In genomic region chr13:49669735-49670309, GRCh38 we compare ENCODE assay signal across 8 cellular contexts. TPM values are rescaled to one million over a fixed set of nuclear protein-coding genes. Genes with fewer than 3 reads are reported as not detected.
DNase-seq lines count a peak whose midpoint lies in the region; ATAC-seq, FAIRE-seq and TF ChIP-seq lines count a peak whose summit lies in the region.

No MANE protein-coding gene starts in this region.

- no peaks in the 10 kb centered on the region for H3K36me3 ChIP-seq in KMS-11 (ENCODE audit: insufficient read depth)
- peaks cover 9 to 36% of the 10 kb centered on the region in 2 experiments for H3K36me3 ChIP-seq in HepG2 (replicated peaks in 1 of 2; ENCODE audit: control insufficient read depth in 1 of 2, insufficient read depth in 2 of 2, low read length in 2 of 2)
- H3K36me3 ChIP-seq in upper lobe of left lung, result peaks cover 0 to 21% (median 8%) of the 10 kb centered on the region in 4 donors

- TF ChIP-seq EP300 in HepG2 (IDR thresholded peaks at IDR 0.05; ENCODE audit: low read depth in 2 of 2, low read length in 2 of 2) (no peak), HepG2 (CRISPR knock-in tag; IDR thresholded peaks at IDR 0.05; ENCODE audit: borderline replicate concordance) (no peak), upper lobe of left lung (IDR thresholded peaks at IDR 0.05) (no peak)

- H3K4me3 ChIP-seq in KMS-11 (IDR thresholded peaks at IDR 0.05; ENCODE audit: insufficient read depth, low read depth, low read length) (no peak overlapping the region), HepG2 (replicated peaks in 1 of 3; ENCODE audit: insufficient read depth in 1 of 3, low read depth in 2 of 3, low read length in 3 of 3) (no peak overlapping the region), upper lobe of left lung (no peak overlapping the region)

- POLR2A ChIA-PET in HepG2 (lab: Yijun Ruan, JAX), result interaction anchor here (1.7 to 2.3 kb wide), 2 partner anchors 21 to 123 kb away, joined by 7 to 8 read pairs; partner anchors contain the start of genes EBPL and KPNA3

- H3K27me3 ChIP-seq in KMS-11 (ENCODE audit: insufficient read depth, low read depth) (no peaks in the 10 kb centered on the region), HepG2 (ENCODE audit: control insufficient read depth in 1 of 2, insufficient read depth in 2 of 2, low read length in 2 of 2) (no peaks in the 10 kb centered on the region), upper lobe of left lung (no peaks in the 10 kb centered on the region)

- TF ChIP-seq CTCF in KMS-11 (conservative IDR thresholded peaks at IDR 0.05; ENCODE audit: low read depth, low read length) (peak; percentile 39), HepG2 (CRISPR knock-in tag; IDR thresholded peaks at IDR 0.05) (peak; percentile 81), upper lobe of left lung (IDR thresholded peaks at IDR 0.05) (peak; percentile 40 to 73 (median 58))

- peak; percentile 84 for TF ChIP-seq RAD21 in HepG2 (CRISPR knock-in tag; IDR thresholded peaks at IDR 0.05)

- intact Hi-C loops in HepG2 (cut with micrococcal nuclease; ENCODE audit: unreplicated experiment), result loop anchor here (1.0 to 2.0 kb wide), 3 partner anchors 123 to 178 kb away; partner anchors contain the start of gene KPNA3

- H3K9ac ChIP-seq in KMS-11 (no peak overlapping the region), HepG2 (ENCODE audit: insufficient read depth, low read depth, low read length) (no peak overlapping the region)

- FAIRE-seq in colon (lab: Jason Lieb, UNC), result peak; percentile 45
- peak; percentile 43 for FAIRE-seq in HepG2 (lab: Jason Lieb, UNC)

- CTCF ChIA-PET in HepG2 (lab: Yijun Ruan, JAX; ENCODE audit: low intra/inter-chr PET ratio, low total read pairs), result interaction anchor here (2.1 kb wide), 1 partner anchor 178 kb away, joined by 21 read pairs; no protein-coding TSS in a partner anchor

- H3K9me3 ChIP-seq in HepG2 (ENCODE audit: low read length) (no peaks in the 10 kb centered on the region), upper lobe of left lung (no peaks in the 10 kb centered on the region)

- TF ChIP-seq POLR2A in HepG2 (IDR thresholded peaks at IDR 0.05; ENCODE audit: insufficient read depth in 1 of 2, low read depth in 2 of 2, low read length in 2 of 2) (no peak), upper lobe of left lung (IDR thresholded peaks at IDR 0.05) (no peak)

- H3K27ac ChIP-seq in KMS-11 (no peak overlapping the region), HepG2 (ENCODE audit: extremely low read length, insufficient read depth, low read length) (no peak overlapping the region), upper lobe of left lung (peak overlapping the region in 1 of 4 donors; percentile 36)

- no peak overlapping the region for H2AFZ ChIP-seq in KMS-11 (ENCODE audit: low read depth)
- H2AFZ ChIP-seq in HepG2 (ENCODE audit: low read length), result no peak overlapping the region

- H3K4me1 ChIP-seq in KMS-11 (ENCODE audit: low read depth, poor library complexity, severe bottlenecking), result no peaks in the 10 kb centered on the region
- no peaks in the 10 kb centered on the region for H3K4me1 ChIP-seq in HepG2 (ENCODE audit: insufficient read depth, low read length)
- H3K4me1 ChIP-seq in upper lobe of left lung, result peaks cover 6 to 12% (median 10%) of the 10 kb centered on the region in 4 donors

- peak; percentile 96 for ATAC-seq in HepG2
- ATAC-seq in upper lobe of left lung (ENCODE audit: low FRiP score in 2 of 2), result peak; percentile 81 to 88
- no peak for ATAC-seq in GM21717 (IDR thresholded peaks at IDR 0.05; ENCODE audit: unreplicated experiment)

- H4K20me1 ChIP-seq in KMS-11 (ENCODE audit: insufficient read depth), result no peaks in the 10 kb centered on the region
- peaks cover 9% of the 10 kb centered on the region for H4K20me1 ChIP-seq in HepG2 (ENCODE audit: insufficient read depth, low read length)

- in situ Hi-C loops in HepG2 (cut with HindIII; ENCODE audit: extremely low pct_ligation_motif_present, low pct_unique_long_range_greater_than_20kb), result loop anchor here (10.0 to 25.0 kb wide), 4 partner anchors 175 to 1392 kb away; partner anchors contain the start of gene RNASEH2B

- WGBS in HepG2 (ENCODE audit: low lambda C conversion rate), result 83% methylated on average over 5 of the region's 5 CpGs
- 40 to 41% methylated on average over 5 of the region's 5 CpGs for WGBS in upper lobe of left lung, 2 donors

- no TSS peak for BruUV-seq in HepG2 (replicated peaks; lab: Mats Ljungman, UMichigan)

- DNase-seq in stimulated activated CD4-positive, alpha-beta T cell treated with anti-CD3 and anti-CD28 coated beads, Interleukin-4, amount 100 ng/mL, for 24 hours, result peak; percentile 28
- no peak for DNase-seq in stimulated activated CD4-positive, alpha-beta T cell treated with anti-CD3 and anti-CD28 coated beads, Interleukin-4, amount 100 ng/mL, for 1 hour
- peak; percentile 87 for DNase-seq in RKO (ENCODE audit: low spot score)
- DNase-seq in HepG2 (ENCODE audit: low spot score), result peak; percentile 60
- peak in 1 of 2 donors; percentile 73 for DNase-seq in upper lobe of left lung

- H3K4me2 ChIP-seq in KMS-11, result no peak overlapping the region
- no peak overlapping the region for H3K4me2 ChIP-seq in HepG2 (ENCODE audit: low read depth, low read length)

- no peaks in the 10 kb centered on the region for H3K79me2 ChIP-seq in KMS-11 (ENCODE audit: insufficient read depth, low read depth)
- H3K79me2 ChIP-seq in HepG2 (ENCODE audit: insufficient read depth, low read length), result peaks cover 11% of the 10 kb centered on the region

TF ChIP-seq in HepG2, 621 proteins besides CTCF, POLR2A, EP300 and RAD21 (continues in another document):
- TF ChIP-seq, protein P1, sequence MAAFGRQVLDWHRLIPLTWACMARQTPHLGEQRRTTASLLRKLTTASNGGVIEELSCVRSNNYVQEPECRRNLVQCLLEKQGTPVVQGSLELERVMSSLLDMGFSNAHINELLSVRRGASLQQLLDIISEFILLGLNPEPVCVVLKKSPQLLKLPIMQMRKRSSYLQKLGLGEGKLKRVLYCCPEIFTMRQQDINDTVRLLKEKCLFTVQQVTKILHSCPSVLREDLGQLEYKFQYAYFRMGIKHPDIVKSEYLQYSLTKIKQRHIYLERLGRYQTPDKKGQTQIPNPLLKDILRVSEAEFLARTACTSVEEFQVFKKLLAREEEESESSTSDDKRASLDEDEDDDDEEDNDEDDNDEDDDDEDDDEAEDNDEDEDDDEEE (CRISPR knock-in tag; IDR thresholded peaks at IDR 0.05), result no peak
- TF ChIP-seq BCL6 (CRISPR knock-in tag; IDR thresholded peaks at IDR 0.05) (0 out of 2 replicates have a peak, but pooled peaks have one; percentile 27), ZNF431 (CRISPR knock-in tag; IDR thresholded peaks at IDR 0.05; ENCODE audit: borderline replicate concordance, low read depth) (no peak)

RNA-seq across cellular contexts. Expression of gene EBPL, which starts 21.5 kb away (rescaled TPM):
- total RNA-seq in HepG2 (2016; rRNA removed; fragmentation: Illumina TruSeq; extraction: Trizol), result 51.8 and 96.5 TPM in 2 replicates
- 56.8 and 64.5 TPM in 2 replicates for total RNA-seq in HepG2 (2016; cell fraction: cytosol; rRNA removed; fragmentation: Illumina TruSeq; extraction: Trizol; ENCODE audit: low read depth)
- 58.9 and 93.7 TPM in 2 replicates for total RNA-seq in HepG2 (2016; cell fraction: insoluble cytoplasmic fraction; rRNA removed; fragmentation: Illumina TruSeq; extraction: Trizol)
- 81.0 and 87.0 TPM in 2 replicates for total RNA-seq in HepG2 (2016; cell fraction: membrane; rRNA removed; fragmentation: Illumina TruSeq; extraction: Trizol)
- total RNA-seq in HepG2 (2016; cell fraction: nucleus; rRNA removed; fragmentation: Illumina TruSeq; extraction: Trizol), result 79.2 and 88.6 TPM in 2 replicates
- polyA plus RNA-seq in HepG2 (2011; rRNA removed), result 121 and 152 TPM in 2 replicates
- 166 and 196 TPM in 2 replicates for polyA plus RNA-seq in HepG2 (2011; cell fraction: cytosol; rRNA removed)
- polyA plus RNA-seq in HepG2 (2011; cell fraction: nucleus; rRNA removed), result 47.9 and 52.9 TPM in 2 replicates
- 98.5 and 107 TPM in 2 replicates for polyA plus RNA-seq in HepG2 (2012)
- 96.1 and 104 TPM in 2 replicates for polyA plus RNA-seq in HepG2 (2016; cell fraction: cytosol; fragmentation: Illumina TruSeq; extraction: Trizol; ENCODE audit: low read depth)
- polyA plus RNA-seq in HepG2 (2016; cell fraction: insoluble cytoplasmic fraction; fragmentation: Illumina TruSeq; extraction: Trizol; ENCODE audit: low read depth), result 80.1 and 82.4 TPM in 2 replicates
- polyA plus RNA-seq in HepG2 (2016; cell fraction: membrane; fragmentation: Illumina TruSeq; extraction: Trizol; ENCODE audit: low read depth), result 123 and 124 TPM in 2 replicates
- 147 and 178 TPM in 2 replicates for polyA plus RNA-seq in HepG2 (2016; cell fraction: nucleus; fragmentation: Illumina TruSeq; extraction: Trizol; ENCODE audit: insufficient read depth, low read depth)
- polyA minus RNA-seq in HepG2 (2011; rRNA and poly(A)+ RNA removed; ENCODE audit: low replicate concordance), result 34.0 and 51.1 TPM in 2 replicates
- 39.1 and 48.0 TPM in 2 replicates for polyA minus RNA-seq in HepG2 (2011; cell fraction: cytosol; rRNA and poly(A)+ RNA removed)
- 22.3 and 23.9 TPM in 2 replicates for polyA minus RNA-seq in HepG2 (2011; cell fraction: nucleus; rRNA and poly(A)+ RNA removed)
- 10 to 100 TPM; 26.2 to 82.3 (median 54.8) TPM for total RNA-seq in upper lobe of left lung

RNA-seq across cellular contexts. Expression of gene ARL11, which starts 41.5 kb away (rescaled TPM):
- 0.04 TPM in 1 of 2 replicates, not detected in the other for total RNA-seq in HepG2 (2016; rRNA removed; fragmentation: Illumina TruSeq; extraction: Trizol)
- not detected in 2 replicates for total RNA-seq in HepG2 (2016; cell fraction: cytosol; rRNA removed; fragmentation: Illumina TruSeq; extraction: Trizol; ENCODE audit: low read depth)
- total RNA-seq in HepG2 (2016; cell fraction: insoluble cytoplasmic fraction; rRNA removed; fragmentation: Illumina TruSeq; extraction: Trizol), result 0.06 and 0.07 TPM in 2 replicates
- 0.15 TPM in 1 of 2 replicates, not detected in the other for total RNA-seq in HepG2 (2016; cell fraction: membrane; rRNA removed; fragmentation: Illumina TruSeq; extraction: Trizol)
- 0.12 TPM in 1 of 2 replicates, not detected in the other for total RNA-seq in HepG2 (2016; cell fraction: nucleus; rRNA removed; fragmentation: Illumina TruSeq; extraction: Trizol)
- 0.17 and 0.22 TPM in 2 replicates for polyA plus RNA-seq in HepG2 (2011; rRNA removed)
- polyA plus RNA-seq in HepG2 (2011; cell fraction: cytosol; rRNA removed), result 0.11 and 0.18 TPM in 2 replicates
- polyA plus RNA-seq in HepG2 (2011; cell fraction: nucleus; rRNA removed), result 0.05 and 0.09 TPM in 2 replicates
- 0.15 TPM in 2 replicates for polyA plus RNA-seq in HepG2 (2012)
- polyA plus RNA-seq in HepG2 (2016; cell fraction: cytosol; fragmentation: Illumina TruSeq; extraction: Trizol; ENCODE audit: low read depth), result 0.03 TPM in 1 of 2 replicates, not detected in the other
- 0.05 and 0.11 TPM in 2 replicates for polyA plus RNA-seq in HepG2 (2016; cell fraction: insoluble cytoplasmic fraction; fragmentation: Illumina TruSeq; extraction: Trizol; ENCODE audit: low read depth)
- 0.06 TPM in 1 of 2 replicates, not detected in the other for polyA plus RNA-seq in HepG2 (2016; cell fraction: membrane; fragmentation: Illumina TruSeq; extraction: Trizol; ENCODE audit: low read depth)
- 0.15 TPM in 1 of 2 replicates, not detected in the other for polyA plus RNA-seq in HepG2 (2016; cell fraction: nucleus; fragmentation: Illumina TruSeq; extraction: Trizol; ENCODE audit: insufficient read depth, low read depth)
- polyA minus RNA-seq in HepG2 (2011; rRNA and poly(A)+ RNA removed; ENCODE audit: low replicate concordance), result 0.18 TPM in 1 of 2 replicates, not detected in the other
- not detected in 2 replicates for polyA minus RNA-seq in HepG2 (2011; cell fraction: cytosol; rRNA and poly(A)+ RNA removed)
- 0.25 and 0.26 TPM in 2 replicates for polyA minus RNA-seq in HepG2 (2011; cell fraction: nucleus; rRNA and poly(A)+ RNA removed)
- 1 to 10 TPM; 1.4 to 8.4 (median 4.9) TPM for total RNA-seq in upper lobe of left lung
